16 cellular contexts compared by ENCODE assay signal in the genomic region with DNA sequence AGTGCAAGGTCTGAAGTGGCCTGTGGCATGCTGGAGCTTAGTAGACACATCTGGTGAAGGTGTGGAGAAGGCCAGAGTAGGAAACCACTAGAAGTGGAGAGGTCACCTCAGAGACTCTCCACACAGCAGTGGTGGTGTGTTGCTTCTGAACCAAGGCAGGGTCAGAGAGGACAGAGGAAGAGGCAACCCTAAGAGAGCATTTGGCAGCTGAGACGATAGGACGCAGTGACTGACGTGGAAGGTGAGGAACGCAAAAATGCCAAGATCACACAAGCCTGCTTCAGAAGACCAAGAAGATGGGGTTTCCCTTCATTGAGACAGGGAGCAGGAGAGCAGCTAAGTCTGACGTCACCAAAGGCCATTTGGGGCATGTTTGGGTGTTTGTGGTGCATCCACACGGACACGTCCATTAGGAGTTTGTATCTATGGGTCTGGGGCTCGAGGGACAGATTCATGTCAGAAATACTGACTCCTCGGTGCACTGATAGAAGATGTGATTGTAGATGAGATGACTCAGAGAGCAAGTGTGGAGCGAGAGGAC.
DNase-seq lines count a peak whose midpoint lies in the region; ATAC-seq and TF ChIP-seq lines count a peak whose summit lies in the region.
"Had no signal": no experiment of that assay in that cellular context is flagged by ENCODE, and none has a peak within 500 bp of the region (broad histone marks: within the 10 kb centered on the region; RNA-seq: fewer than 3 reads in every experiment).

No MANE protein-coding gene starts in this region.

- H3K9me3 Mint-ChIP-seq in endodermal cell (no peaks in the 10 kb centered on the region), nephron (no peaks in the 10 kb centered on the region)
- H3K9me3 Mint-ChIP-seq: CD8-positive, alpha-beta memory T cell had no signal

- H3K27ac ChIP-seq in right cardiac atrium (ENCODE audit: low read length) (no peak overlapping the region), endodermal cell (ENCODE audit: low read depth, low read length) (no peak overlapping the region), sigmoid colon (peak overlapping the region in 3 of 4 donors; percentile 79 to 87 (median 80))
- H3K27ac ChIP-seq: 22Rv1, BLaER1, GM23248 had no signal

- H3K27me3 Mint-ChIP-seq in endodermal cell (ENCODE audit: insufficient read depth) (peaks cover 10% of the 10 kb centered on the region), nephron (ENCODE audit: low read depth) (peaks cover 5% of the 10 kb centered on the region)

- H3K4me3 Mint-ChIP-seq in endodermal cell (no peak overlapping the region), nephron (peak overlapping the region in 1 of 3 experiments; percentile 1)
- H3K4me3 Mint-ChIP-seq: CD8-positive, alpha-beta memory T cell had no signal

- TF ChIP-seq EP300 in sigmoid colon (IDR thresholded peaks at IDR 0.05), result no peak

- H3K27ac Mint-ChIP-seq in endodermal cell, result no peak overlapping the region
- H3K27ac Mint-ChIP-seq in nephron, result peak overlapping the region; percentile 3 to 47 (median 46)
- H3K27ac Mint-ChIP-seq: CD8-positive, alpha-beta memory T cell had no signal

- no peak overlapping the region for H3K9ac ChIP-seq in endodermal cell (ENCODE audit: extremely low read depth, low read length, poor library complexity, severe bottlenecking)
- H3K9ac ChIP-seq: BLaER1, GM23248 had no signal

- H3K9me3 ChIP-seq in right cardiac atrium (ENCODE audit: control insufficient read depth, low read length), result no peaks in the 10 kb centered on the region
- no peaks in the 10 kb centered on the region for H3K9me3 ChIP-seq in endodermal cell (ENCODE audit: control insufficient read depth, low read length)
- H3K9me3 ChIP-seq in sigmoid colon, result no peaks in the 10 kb centered on the region
- H3K9me3 ChIP-seq: BLaER1, Caco-2 had no signal

- 93% methylated on average over 10 of the region's 10 CpGs for WGBS in right cardiac atrium
- 92 to 94% methylated on average over 8 to 10 of the region's 10 CpGs for WGBS in endodermal cell (ENCODE audit: insufficient coverage in 1 of 2, insufficient read length in 1 of 2), 2 experiments
- 93 to 94% methylated on average over 10 of the region's 10 CpGs for WGBS in sigmoid colon, 2 donors

- no peak for TF ChIP-seq POLR2A in sigmoid colon (IDR thresholded peaks at IDR 0.05)

- H3K4me1 ChIP-seq in right cardiac atrium (ENCODE audit: control insufficient read depth, insufficient read depth, low read length) (peaks cover 18% of the 10 kb centered on the region), endodermal cell (ENCODE audit: control insufficient read depth, insufficient read depth, low read length) (no peaks in the 10 kb centered on the region), sigmoid colon (peaks cover 0 to 81% (median 74%) of the 10 kb centered on the region in 4 donors)
- H3K4me1 ChIP-seq: BLaER1, Caco-2 had no signal

- TF ChIP-seq CTCF in endodermal cell (conservative IDR thresholded peaks at IDR 0.05), result no peak
- no peak for TF ChIP-seq CTCF in nephron (IDR thresholded peaks at IDR 0.05; ENCODE audit: unreplicated experiment in 3 of 3)
- TF ChIP-seq CTCF in sigmoid colon (IDR thresholded peaks at IDR 0.05), result no peak

- ATAC-seq in right cardiac atrium (no peak), left colon (no peak)

- peaks cover 2% of the 10 kb centered on the region for H3K4me1 Mint-ChIP-seq in endodermal cell
- peaks cover 26% of the 10 kb centered on the region for H3K4me1 Mint-ChIP-seq in nephron
- H3K4me1 Mint-ChIP-seq: CD8-positive, alpha-beta memory T cell had no signal

- H3K4me3 ChIP-seq in right cardiac atrium (ENCODE audit: low read length) (no peak overlapping the region), endodermal cell (ENCODE audit: low read length) (no peak overlapping the region), sigmoid colon (no peak overlapping the region)
- H3K4me3 ChIP-seq: BLaER1, GM23248 had no signal

- no peaks in the 10 kb centered on the region for H3K27me3 ChIP-seq in right cardiac atrium (ENCODE audit: control insufficient read depth, insufficient read depth)
- no peaks in the 10 kb centered on the region for H3K27me3 ChIP-seq in endodermal cell (ENCODE audit: control insufficient read depth, insufficient read depth, low read length, poor library complexity, severe bottlenecking)
- H3K27me3 ChIP-seq in sigmoid colon, result no peaks in the 10 kb centered on the region
- H3K27me3 ChIP-seq: BLaER1 had no signal

- peak; percentile 58 for DNase-seq in cardiac septum (ENCODE audit: low spot score)
- DNase-seq in right cardiac atrium, result no peak
- peak; percentile 30 for DNase-seq in endodermal cell
- no peak for DNase-seq in sigmoid colon
- DNase-seq in GM19238 (ENCODE audit: insufficient read length, low spot score), result no peak
- no peak for DNase-seq in HCEC 1CT
- no peak for DNase-seq in left colon
- DNase-seq: CD8-positive, alpha-beta memory T cell; DMS53; GF-D8; GM23248; H7 had no signal

- intact Hi-C loops in cardiac septum (cut with DNase I) (no loop called here), right cardiac atrium (cut with DNase I) (no loop called here), sigmoid colon (cut with DNase I) (no loop called here), left colon (cut with DNase I, micrococcal nuclease) (no loop called here)

- H3K36me3 ChIP-seq in endodermal cell (ENCODE audit: control insufficient read depth, insufficient read depth, low read length) (no peaks in the 10 kb centered on the region), sigmoid colon (no peaks in the 10 kb centered on the region)
- H3K36me3 ChIP-seq: BLaER1 had no signal

- H3K36me3 Mint-ChIP-seq in endodermal cell (ENCODE audit: low read depth) (no peaks in the 10 kb centered on the region), nephron (ENCODE audit: low read depth) (no peaks in the 10 kb centered on the region)
- H3K36me3 Mint-ChIP-seq: CD8-positive, alpha-beta memory T cell had no signal

Comparison
In these comparisons a context has a peak if more than half of its experiments do, and no peak if none do; other contexts are left out.
1. DNase-seq: peak in cardiac septum (single experiment) and endodermal cell (single experiment); none in right cardiac atrium (0 of 3), sigmoid colon (single experiment), GM19238 (single experiment), HCEC 1CT (single experiment) and left colon (0 of 2).
2. H3K27ac ChIP-seq: peak in sigmoid colon (3 of 4); none in right cardiac atrium (single experiment) and endodermal cell (single experiment).